ENCODE assay signal across 1 cellular context in genomic region chr15:75650908-75651809, GRCh38.
TF ChIP-seq lines count a peak whose summit lies in the region.

No MANE protein-coding gene starts in this region.

TF ChIP-seq in K562, 482 proteins besides CTCF, POLR2A, EP300 and RAD21 (continued from another document and continues in another):
- TF ChIP-seq, protein P1, sequence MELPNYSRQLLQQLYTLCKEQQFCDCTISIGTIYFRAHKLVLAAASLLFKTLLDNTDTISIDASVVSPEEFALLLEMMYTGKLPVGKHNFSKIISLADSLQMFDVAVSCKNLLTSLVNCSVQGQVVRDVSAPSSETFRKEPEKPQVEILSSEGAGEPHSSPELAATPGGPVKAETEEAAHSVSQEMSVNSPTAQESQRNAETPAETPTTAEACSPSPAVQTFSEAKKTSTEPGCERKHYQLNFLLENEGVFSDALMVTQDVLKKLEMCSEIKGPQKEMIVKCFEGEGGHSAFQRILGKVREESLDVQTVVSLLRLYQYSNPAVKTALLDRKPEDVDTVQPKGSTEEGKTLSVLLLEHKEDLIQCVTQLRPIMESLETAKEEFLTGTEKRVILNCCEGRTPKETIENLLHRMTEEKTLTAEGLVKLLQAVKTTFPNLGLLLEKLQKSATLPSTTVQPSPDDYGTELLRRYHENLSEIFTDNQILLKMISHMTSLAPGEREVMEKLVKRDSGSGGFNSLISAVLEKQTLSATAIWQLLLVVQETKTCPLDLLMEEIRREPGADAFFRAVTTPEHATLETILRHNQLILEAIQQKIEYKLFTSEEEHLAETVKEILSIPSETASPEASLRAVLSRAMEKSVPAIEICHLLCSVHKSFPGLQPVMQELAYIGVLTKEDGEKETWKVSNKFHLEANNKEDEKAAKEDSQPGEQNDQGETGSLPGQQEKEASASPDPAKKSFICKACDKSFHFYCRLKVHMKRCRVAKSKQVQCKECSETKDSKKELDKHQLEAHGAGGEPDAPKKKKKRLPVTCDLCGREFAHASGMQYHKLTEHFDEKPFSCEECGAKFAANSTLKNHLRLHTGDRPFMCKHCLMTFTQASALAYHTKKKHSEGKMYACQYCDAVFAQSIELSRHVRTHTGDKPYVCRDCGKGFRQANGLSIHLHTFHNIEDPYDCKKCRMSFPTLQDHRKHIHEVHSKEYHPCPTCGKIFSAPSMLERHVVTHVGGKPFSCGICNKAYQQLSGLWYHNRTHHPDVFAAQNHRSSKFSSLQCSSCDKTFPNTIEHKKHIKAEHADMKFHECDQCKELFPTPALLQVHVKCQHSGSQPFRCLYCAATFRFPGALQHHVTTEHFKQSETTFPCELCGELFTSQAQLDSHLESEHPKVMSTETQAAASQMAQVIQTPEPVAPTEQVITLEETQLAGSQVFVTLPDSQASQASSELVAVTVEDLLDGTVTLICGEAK (IDR thresholded peaks at IDR 0.05) = no peak
- TF ChIP-seq, protein P1 (CRISPR knock-in tag; IDR thresholded peaks at IDR 0.05) = no peak
- TF ChIP-seq ZBTB17 (CRISPR knock-in tag; IDR thresholded peaks at IDR 0.05) = peak; percentile 54; the same call in 1 of the 2 replicates
- no peak for TF ChIP-seq CREB3L1 (IDR thresholded peaks at IDR 0.05; ENCODE audit: borderline replicate concordance, low read depth)
- no peak for TF ChIP-seq SNIP1 (IDR thresholded peaks at IDR 0.05; ENCODE audit: low read depth)
- peak; percentile 51 for TF ChIP-seq POLR2G (IDR thresholded peaks at IDR 0.05; ENCODE audit: low read depth, low read length)
- TF ChIP-seq ZNF134 (CRISPR knock-in tag; conservative IDR thresholded peaks at IDR 0.05) = no peak
- no peak for TF ChIP-seq ZNF79 (CRISPR knock-in tag; IDR thresholded peaks at IDR 0.05; ENCODE audit: low read depth)
- TF ChIP-seq CBX2 (IDR thresholded peaks at IDR 0.05; ENCODE audit: insufficient read depth, low read length, poor library complexity, severe bottlenecking) = no peak
- TF ChIP-seq WHSC1 (IDR thresholded peaks at IDR 0.05; ENCODE audit: low read length) = no peak
- TF ChIP-seq, protein P2, sequence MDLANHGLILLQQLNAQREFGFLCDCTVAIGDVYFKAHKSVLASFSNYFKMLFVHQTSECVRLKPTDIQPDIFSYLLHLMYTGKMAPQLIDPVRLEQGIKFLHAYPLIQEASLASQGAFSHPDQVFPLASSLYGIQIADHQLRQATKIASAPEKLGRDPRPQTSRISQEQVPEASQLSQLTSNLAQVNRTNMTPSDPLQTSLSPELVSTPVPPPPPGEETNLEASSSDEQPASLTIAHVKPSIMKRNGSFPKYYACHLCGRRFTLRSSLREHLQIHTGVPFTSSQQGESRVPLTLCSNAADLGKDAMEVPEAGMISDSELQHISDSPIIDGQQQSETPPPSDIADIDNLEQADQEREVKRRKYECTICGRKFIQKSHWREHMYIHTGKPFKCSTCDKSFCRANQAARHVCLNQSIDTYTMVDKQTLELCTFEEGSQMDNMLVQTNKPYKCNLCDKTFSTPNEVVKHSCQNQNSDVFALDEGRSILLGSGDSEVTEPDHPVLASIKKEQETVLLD (IDR thresholded peaks at IDR 0.05) = peak; percentile 70; the same call in 1 of the 2 replicates
- peak; percentile 69 for TF ChIP-seq GATAD2A (IDR thresholded peaks at IDR 0.05)
- peak; percentile 15; the same call in 1 of the 2 replicates for TF ChIP-seq GATAD2B (IDR thresholded peaks at IDR 0.05; ENCODE audit: borderline replicate concordance)
- no peak for TF ChIP-seq TBP (optimal IDR thresholded peaks at IDR 0.05; ENCODE audit: low read depth, low read length)
- peak; percentile 40 for TF ChIP-seq ZFX (CRISPR knock-in tag; IDR thresholded peaks at IDR 0.05)
- TF ChIP-seq FUS (optimal IDR thresholded peaks at IDR 0.05; ENCODE audit: low read depth, low read length) = no peak
- no peak for TF ChIP-seq KAT8 (IDR thresholded peaks at IDR 0.05; ENCODE audit: low read depth)
- TF ChIP-seq ZNF695 (CRISPR knock-in tag; IDR thresholded peaks at IDR 0.05) = no peak
- TF ChIP-seq SMAD1 (IDR thresholded peaks at IDR 0.05; ENCODE audit: low read depth, low read length, partially characterized antibody) = no peak
- TF ChIP-seq SIN3A (IDR thresholded peaks at IDR 0.05; ENCODE audit: borderline replicate concordance in 2 of 2, control insufficient read depth in 1 of 2, low read depth in 2 of 2, low read length in 2 of 2) = no peak; a peak in 1 of 4 replicates
- no peak for TF ChIP-seq CUX1 (CRISPR knock-in tag; IDR thresholded peaks at IDR 0.05)
- no peak for TF ChIP-seq RBM14 (IDR thresholded peaks at IDR 0.05; ENCODE audit: borderline replicate concordance, insufficient read depth, low read depth, low read length)
- TF ChIP-seq MGA (IDR thresholded peaks at IDR 0.05) = no peak
- no peak for TF ChIP-seq ELF1 (tag; IDR thresholded peaks at IDR 0.05)
